ENCODE assay signal across 18 cellular contexts in the genomic region with DNA sequence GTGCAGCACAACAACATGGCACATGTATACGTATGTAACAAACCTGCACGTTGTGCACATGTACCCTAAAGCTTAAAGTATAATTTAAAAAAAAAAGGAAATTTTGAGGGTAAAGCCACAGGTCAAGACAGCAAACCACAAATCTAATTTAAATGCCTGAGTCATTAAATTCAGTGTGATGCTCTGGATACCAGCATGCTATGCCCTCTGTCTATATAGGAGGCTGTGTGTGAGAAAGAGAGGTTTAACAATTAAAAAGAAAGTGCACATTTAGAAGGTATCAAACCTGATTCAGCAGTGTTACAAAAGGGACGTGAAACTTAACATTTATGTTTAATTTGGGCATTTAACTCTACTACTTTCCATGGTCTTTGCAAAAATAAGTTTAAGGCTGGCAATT.
A peak's percentile ranks its signal among the peaks of the same experiment; 100 is the strongest.
DNase-seq lines count a peak whose midpoint lies in the region; ATAC-seq and TF ChIP-seq lines count a peak whose summit lies in the region.
"Had no signal": no experiment of that assay in that cellular context is flagged by ENCODE, and none has a peak within 500 bp of the region (broad histone marks: within the 10 kb centered on the region; RNA-seq: fewer than 3 reads in every experiment).

No MANE protein-coding gene starts in this region.

- H3K27ac ChIP-seq in OCI-LY1 (ENCODE audit: low read depth, low read length, poor library complexity, severe bottlenecking): peak overlapping the region; percentile 79
- H3K27ac ChIP-seq: 22Rv1, A549, C4-2B had no signal

- H2AFZ ChIP-seq in OCI-LY1 (ENCODE audit: low read length): peak overlapping the region; percentile 79; the same call in 1 of the 2 replicates
- H2AFZ ChIP-seq: GM23338 had no signal

- no peaks in the 10 kb centered on the region for H3K9me3 Mint-ChIP-seq in activated CD4-positive, alpha-beta T cell treated with anti-CD3 and anti-CD28 coated beads, Interleukin-2, amount 10 ng/mL, durations not matched to agents 24 days and 14 days
- H3K9me3 Mint-ChIP-seq in activated CD4-positive, alpha-beta T cell treated with anti-CD3 and anti-CD28 coated beads, Interleukin-2, amount 10 ng/mL, durations not matched to agents 7 days and 5 days: no peaks in the 10 kb centered on the region
- no peaks in the 10 kb centered on the region for H3K9me3 Mint-ChIP-seq in stimulated activated naive B cell treated with anti-CD40 and anti-IgM and Interleukin-4, amounts not matched to agents 10 μg/mL and 1 μg/mL and 100 μg/mL, for 72 hours
- H3K9me3 Mint-ChIP-seq: CD4-positive, alpha-beta T cell had no signal

- H3F3A ChIP-seq in OCI-LY1 (ENCODE audit: insufficient read depth, low read length): no peaks in the 10 kb centered on the region

- peak overlapping the region; percentile 25 for H3K27ac Mint-ChIP-seq in activated CD4-positive, alpha-beta T cell treated with anti-CD3 and anti-CD28 coated beads, Interleukin-2, amount 10 ng/mL, durations not matched to agents 24 days and 14 days
- no peak overlapping the region for H3K27ac Mint-ChIP-seq in activated CD4-positive, alpha-beta T cell treated with anti-CD3 and anti-CD28 coated beads, Interleukin-2, amount 10 ng/mL, durations not matched to agents 7 days and 5 days
- H3K27ac Mint-ChIP-seq in stimulated activated naive B cell treated with anti-CD40 and anti-IgM and Interleukin-4, amounts not matched to agents 10 μg/mL and 1 μg/mL and 100 μg/mL, for 72 hours: no peak overlapping the region
- H3K27ac Mint-ChIP-seq: CD4-positive, alpha-beta T cell; GM23338 had no signal

- DNase-seq in activated CD4-positive, alpha-beta T cell treated with anti-CD3 and anti-CD28 coated beads, Interleukin-2, amount 10 ng/mL, durations not matched to agents 24 days and 14 days: no peak
- DNase-seq in activated CD4-positive, alpha-beta T cell treated with anti-CD3 and anti-CD28 coated beads, Interleukin-2, amount 10 ng/mL, durations not matched to agents 7 days and 5 days: no peak
- DNase-seq in foreskin melanocyte (peak; percentile 43), NCI-H1105 (lab: John Stamatoyannopoulos, UW) (no peak)
- no peak for DNase-seq in stimulated activated naive B cell treated with anti-CD40 and anti-IgM and Interleukin-4, amounts not matched to agents 10 μg/mL and 1 μg/mL and 100 μg/mL, for 72 hours
- DNase-seq: AML-193; Caco-2; CD4-positive, alpha-beta T cell; GDM1; HCEC 1CT had no signal

- no peak overlapping the region for H3K4me3 Mint-ChIP-seq in activated CD4-positive, alpha-beta T cell treated with anti-CD3 and anti-CD28 coated beads, Interleukin-2, amount 10 ng/mL, durations not matched to agents 24 days and 14 days
- no peak overlapping the region for H3K4me3 Mint-ChIP-seq in activated CD4-positive, alpha-beta T cell treated with anti-CD3 and anti-CD28 coated beads, Interleukin-2, amount 10 ng/mL, durations not matched to agents 7 days and 5 days
- no peak overlapping the region for H3K4me3 Mint-ChIP-seq in stimulated activated naive B cell treated with anti-CD40 and anti-IgM and Interleukin-4, amounts not matched to agents 10 μg/mL and 1 μg/mL and 100 μg/mL, for 72 hours
- H3K4me3 Mint-ChIP-seq: CD4-positive, alpha-beta T cell; GM23338 had no signal

- TF ChIP-seq CTCF in OCI-LY1 (IDR thresholded peaks at IDR 0.05; ENCODE audit: low read length): no peak

- peaks cover 18% of the 10 kb centered on the region for H3K4me1 ChIP-seq in OCI-LY1 (ENCODE audit: insufficient read depth, low read length, severe bottlenecking)
- H3K4me1 ChIP-seq: A549, Caco-2 had no signal

- no peaks in the 10 kb centered on the region for H3K36me3 ChIP-seq in OCI-LY1 (ENCODE audit: insufficient read depth, low read length)

- no peaks in the 10 kb centered on the region for H3K4me1 Mint-ChIP-seq in activated CD4-positive, alpha-beta T cell treated with anti-CD3 and anti-CD28 coated beads, Interleukin-2, amount 10 ng/mL, durations not matched to agents 24 days and 14 days
- no peaks in the 10 kb centered on the region for H3K4me1 Mint-ChIP-seq in activated CD4-positive, alpha-beta T cell treated with anti-CD3 and anti-CD28 coated beads, Interleukin-2, amount 10 ng/mL, durations not matched to agents 7 days and 5 days
- no peaks in the 10 kb centered on the region for H3K4me1 Mint-ChIP-seq in stimulated activated naive B cell treated with anti-CD40 and anti-IgM and Interleukin-4, amounts not matched to agents 10 μg/mL and 1 μg/mL and 100 μg/mL, for 72 hours
- H3K4me1 Mint-ChIP-seq: GM23338 had no signal

- POLR2A ChIA-PET in activated CD4-positive, alpha-beta T cell treated with anti-CD3 and anti-CD28 coated beads, Interleukin-2, amount 10 ng/mL, durations not matched to agents 7 days and 5 days (lab: Charles Lee): no interaction called here

- H3K4me2 ChIP-seq in OCI-LY1 (ENCODE audit: low read length): no peak overlapping the region
- H3K4me2 ChIP-seq: A549, GM23338 had no signal

- H3K9me2 ChIP-seq in OCI-LY1 (ENCODE audit: low read depth, low read length): no peaks in the 10 kb centered on the region

- no peak overlapping the region for H3K4me3 ChIP-seq in OCI-LY1 (ENCODE audit: low read depth, low read length, poor library complexity, severe bottlenecking)
- H3K4me3 ChIP-seq: A549, GM23338 had no signal

- H3K79me2 ChIP-seq in OCI-LY1 (ENCODE audit: insufficient read depth, low read length): no peaks in the 10 kb centered on the region

- H3K36me3 Mint-ChIP-seq in activated CD4-positive, alpha-beta T cell treated with anti-CD3 and anti-CD28 coated beads, Interleukin-2, amount 10 ng/mL, durations not matched to agents 24 days and 14 days (ENCODE audit: low read depth): no peaks in the 10 kb centered on the region
- H3K36me3 Mint-ChIP-seq in activated CD4-positive, alpha-beta T cell treated with anti-CD3 and anti-CD28 coated beads, Interleukin-2, amount 10 ng/mL, durations not matched to agents 7 days and 5 days (ENCODE audit: low read depth): no peaks in the 10 kb centered on the region
- H3K36me3 Mint-ChIP-seq in stimulated activated naive B cell treated with anti-CD40 and anti-IgM and Interleukin-4, amounts not matched to agents 10 μg/mL and 1 μg/mL and 100 μg/mL, for 72 hours: no peaks in the 10 kb centered on the region

- no peaks in the 10 kb centered on the region for H3K27me3 ChIP-seq in OCI-LY1 (ENCODE audit: insufficient read depth, low read length)

- intact Hi-C loops in activated CD4-positive, alpha-beta T cell treated with anti-CD3 and anti-CD28 coated beads, Interleukin-2, amount 10 ng/mL, durations not matched to agents 24 days and 14 days (cut with micrococcal nuclease): no loop called here

- peak; percentile 65 to 84 for ATAC-seq in stimulated activated naive B cell treated with anti-CD40 and anti-IgM and Interleukin-4, amounts not matched to agents 10 μg/mL and 1 μg/mL and 100 μg/mL, for 72 hours (replicated peaks)
- no peak for ATAC-seq in HG03378 (IDR thresholded peaks at IDR 0.05; ENCODE audit: unreplicated experiment)
- no peak for ATAC-seq in HG03520 (IDR thresholded peaks at IDR 0.05; ENCODE audit: unreplicated experiment)
- ATAC-seq: A549, GM23338, HepG2 had no signal

- H3K9me3 ChIP-seq in OCI-LY1 (ENCODE audit: low read length): no peaks in the 10 kb centered on the region
- H3K9me3 ChIP-seq: A549, Caco-2 had no signal

- CTCF ChIA-PET in activated CD4-positive, alpha-beta T cell treated with anti-CD3 and anti-CD28 coated beads, Interleukin-2, amount 10 ng/mL, durations not matched to agents 7 days and 5 days (lab: Charles Lee): no interaction called here

- no peaks in the 10 kb centered on the region for H4K20me1 ChIP-seq in OCI-LY1 (ENCODE audit: insufficient read depth, low read length)

- H3K27me3 Mint-ChIP-seq in activated CD4-positive, alpha-beta T cell treated with anti-CD3 and anti-CD28 coated beads, Interleukin-2, amount 10 ng/mL, durations not matched to agents 24 days and 14 days: no peaks in the 10 kb centered on the region
- no peaks in the 10 kb centered on the region for H3K27me3 Mint-ChIP-seq in activated CD4-positive, alpha-beta T cell treated with anti-CD3 and anti-CD28 coated beads, Interleukin-2, amount 10 ng/mL, durations not matched to agents 7 days and 5 days
- H3K27me3 Mint-ChIP-seq in stimulated activated naive B cell treated with anti-CD40 and anti-IgM and Interleukin-4, amounts not matched to agents 10 μg/mL and 1 μg/mL and 100 μg/mL, for 72 hours: no peaks in the 10 kb centered on the region
- H3K27me3 Mint-ChIP-seq: CD4-positive, alpha-beta T cell had no signal

- H3K9ac ChIP-seq in OCI-LY1 (ENCODE audit: low read length): no peak overlapping the region

Comparison
In these comparisons a context has a peak if more than half of its experiments do, and no peak if none do; other contexts are left out.
1. ATAC-seq: peak in stimulated activated naive B cell treated with anti-CD40 and anti-IgM and Interleukin-4, amounts not matched to agents 10 μg/mL and 1 μg/mL and 100 μg/mL, for 72 hours (2 of 2); none in HG03378 (single experiment) and HG03520 (single experiment).